In genomic region chr5:174837919-174838902, GRCh38 we compare ENCODE assay signal across 1 cellular context.
TF ChIP-seq lines count a peak whose summit lies in the region.

No MANE protein-coding gene starts in this region.

TF ChIP-seq in H1, 55 proteins besides CTCF, POLR2A, EP300 and RAD21:
- TF ChIP-seq CHD2 (IDR thresholded peaks at IDR 0.05; ENCODE audit: low read length) = no peak
- no peak for TF ChIP-seq RXRA (IDR thresholded peaks at IDR 0.05; ENCODE audit: insufficient read depth, low read depth, low read length)
- TF ChIP-seq E2F6 (IDR thresholded peaks at IDR 0.05) = no peak
